In genomic region chr17:69325518-69326301, GRCh38 we compare ENCODE assay signal across 8 cellular contexts. TPM values are rescaled to one million over a fixed set of nuclear protein-coding genes. Genes with fewer than 3 reads are reported as not detected.
A peak's percentile ranks its signal among the peaks of the same experiment; 100 is the strongest.
DNase-seq lines count a peak whose midpoint lies in the region; ATAC-seq and TF ChIP-seq lines count a peak whose summit lies in the region.

No MANE protein-coding gene starts in this region.

- no peaks in the 10 kb centered on the region for H3K79me2 ChIP-seq in Karpas-422 (ENCODE audit: low read length)

- peak overlapping the region; percentile 50 to 98 (median 96) for H3K27ac Mint-ChIP-seq in naive thymus-derived CD8-positive, alpha-beta T cell

- peak overlapping the region; percentile 91 to 100 (median 97) for H3K4me3 Mint-ChIP-seq in naive thymus-derived CD8-positive, alpha-beta T cell

- DNase-seq in Karpas-422, result no peak
- no peak for DNase-seq in choroid plexus epithelial cell (ENCODE audit: low read depth)
- DNase-seq in naive thymus-derived CD8-positive, alpha-beta T cell, result peak in 2 of 10 donors; percentile 0 to 2
- no peak for DNase-seq in stimulated activated CD4-positive, alpha-beta T cell treated with anti-CD3 and anti-CD28 coated beads, Interleukin-1b, Interleukin-23, amount 100 ng/mL, for 48 hours
- no peak for DNase-seq in Kasumi-1 (lab: John Stamatoyannopoulos, UW)
- DNase-seq in NK-92 (lab: John Stamatoyannopoulos, UW; ENCODE audit: unreplicated experiment), result no peak
- DNase-seq in KG1 (lab: John Stamatoyannopoulos, UW), result no peak

- H3K27ac ChIP-seq in C4-2B, result peak overlapping the region; percentile 69; the same call in 1 of the 2 replicates
- no peak overlapping the region for H3K27ac ChIP-seq in Karpas-422 (ENCODE audit: low read length)

- no peak overlapping the region for H2AFZ ChIP-seq in Karpas-422 (ENCODE audit: low read length)

- ATAC-seq in naive thymus-derived CD8-positive, alpha-beta T cell, result no peak

- no peaks in the 10 kb centered on the region for H3K9me3 ChIP-seq in Karpas-422 (ENCODE audit: low read length)

- peak overlapping the region; percentile 94 for H3K4me2 ChIP-seq in Karpas-422 (ENCODE audit: low read depth, low read length, poor library complexity, severe bottlenecking)

- H3K36me3 ChIP-seq in Karpas-422 (ENCODE audit: insufficient read depth, low read length), result no peaks in the 10 kb centered on the region

- no peaks in the 10 kb centered on the region for H3K9me2 ChIP-seq in Karpas-422 (replicated peaks; ENCODE audit: insufficient read depth, low read length)

- no peaks in the 10 kb centered on the region for H3K27me3 ChIP-seq in Karpas-422 (ENCODE audit: low read length)

- no peaks in the 10 kb centered on the region for H4K20me1 ChIP-seq in Karpas-422 (ENCODE audit: insufficient read depth, low read depth, low read length)

- peaks cover 0 to 2% (median 0%) of the 10 kb centered on the region in 5 donors for H3K27me3 Mint-ChIP-seq in naive thymus-derived CD8-positive, alpha-beta T cell

- peaks cover 35% of the 10 kb centered on the region for H3K4me1 ChIP-seq in Karpas-422 (ENCODE audit: low read length)

- no peaks in the 10 kb centered on the region for H3K9me3 Mint-ChIP-seq in naive thymus-derived CD8-positive, alpha-beta T cell

- TF ChIP-seq CTCF in C4-2B (conservative IDR thresholded peaks at IDR 0.05) (no peak), choroid plexus epithelial cell (conservative IDR thresholded peaks at IDR 0.05; ENCODE audit: low read depth, low read length) (no peak)

- POLR2A ChIA-PET in naive thymus-derived CD8-positive, alpha-beta T cell (lab: Charles Lee), result interaction anchor here (1.3 to 3.2 kb wide), 5 partner anchors 8 to 89 kb away, joined by 4 to 20 read pairs (median 4); partner anchors contain the start of gene MAP2K6

- H3K4me3 ChIP-seq in Karpas-422 (ENCODE audit: low read length) (peak overlapping the region; percentile 77), choroid plexus epithelial cell (ENCODE audit: low read depth, low read length) (peak overlapping the region; percentile 81)

- peak overlapping the region; percentile 92 for H3K9ac ChIP-seq in Karpas-422 (ENCODE audit: low read length)

- H3K4me1 Mint-ChIP-seq in naive thymus-derived CD8-positive, alpha-beta T cell, result peaks cover 17 to 43% (median 29%) of the 10 kb centered on the region in 4 donors

- H3K36me3 Mint-ChIP-seq in naive thymus-derived CD8-positive, alpha-beta T cell, result no peaks in the 10 kb centered on the region

RNA-seq across cellular contexts. Expression of gene ABCA5, which starts 1.2 kb away (rescaled TPM):
- 9.8 and 19.4 TPM in 2 replicates for total RNA-seq in Karpas-422 (2014; rRNA removed; shearing (Covaris generic); ENCODE audit: low replicate concordance)
- 10 to 100 TPM; 36.4 to 40.0 TPM for total RNA-seq in naive thymus-derived CD8-positive, alpha-beta T cell
- polyA plus RNA-seq in naive thymus-derived CD8-positive, alpha-beta T cell, result 1 to 10 TPM; 6.0 to 6.6 (median 6.3) TPM
